In the genomic region with DNA sequence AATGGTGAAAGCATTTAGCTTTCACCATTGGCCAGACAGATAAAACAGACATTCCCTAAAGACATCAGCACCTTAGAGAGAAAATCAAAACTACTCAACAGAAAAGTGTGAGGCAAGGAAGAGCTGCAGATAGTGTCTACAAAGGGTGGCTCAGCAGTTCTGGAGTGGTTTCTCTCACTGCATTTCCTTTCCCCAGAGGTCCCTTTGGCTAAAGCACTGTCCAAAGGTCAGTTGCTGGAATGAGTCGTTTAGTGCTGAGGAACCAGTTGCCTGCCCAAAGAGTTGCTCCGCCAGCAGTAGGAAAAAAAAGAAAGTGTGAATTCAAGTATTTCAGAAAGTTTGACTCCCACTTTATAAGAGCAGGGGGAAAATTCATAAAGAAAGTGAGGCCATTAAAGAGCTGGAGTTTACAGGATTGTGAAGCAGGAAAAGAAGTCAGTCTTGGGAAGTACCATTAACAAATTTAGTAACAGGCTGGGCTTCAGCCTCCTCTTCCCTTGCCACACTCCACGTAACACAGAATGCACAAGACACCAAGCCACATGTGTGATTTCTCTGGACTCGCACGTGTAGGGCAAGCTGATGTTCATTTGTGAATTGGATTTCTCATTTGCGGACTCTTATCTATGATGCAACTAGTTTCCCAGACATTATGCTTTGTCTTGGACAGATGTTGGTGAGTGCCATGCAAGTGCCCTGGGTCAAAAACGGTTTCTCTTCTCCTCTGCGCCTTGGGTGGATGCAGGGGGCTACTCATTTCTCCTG, we compare ENCODE assay signal across 13 cellular contexts.
A peak's percentile ranks its signal among the peaks of the same experiment; 100 is the strongest.
DNase-seq lines count a peak whose midpoint lies in the region; ATAC-seq, FAIRE-seq and TF ChIP-seq lines count a peak whose summit lies in the region.
"Had no signal": no experiment of that assay in that cellular context is flagged by ENCODE, and none has a peak within 500 bp of the region (broad histone marks: within the 10 kb centered on the region; RNA-seq: fewer than 3 reads in every experiment).

No MANE protein-coding gene starts in this region.

- no peak for TF ChIP-seq RAD21 in H1 (IDR thresholded peaks at IDR 0.05 in 1 of 2, conservative IDR thresholded peaks at IDR 0.05 in 1 of 2; ENCODE audit: low read depth in 2 of 2, low read length in 2 of 2)

- no peaks in the 10 kb centered on the region for H3F3A ChIP-seq in neural progenitor cell (ENCODE audit: low read depth)

- no peak for TF ChIP-seq EP300 in H1 (IDR thresholded peaks at IDR 0.05; ENCODE audit: borderline replicate concordance in 1 of 2, low read depth in 2 of 2, low read length in 2 of 2)

- H2BK20ac ChIP-seq in H1 (ENCODE audit: low read length), result no peak overlapping the region

- H3K23me2 ChIP-seq in H1 (ENCODE audit: low read depth, low read length), result peaks cover 2% of the 10 kb centered on the region; the same call in 1 of the 2 replicates

- H3K4ac ChIP-seq in H1 (replicated peaks; ENCODE audit: insufficient read length, low read depth, low read length), result no peak overlapping the region

- no peak overlapping the region for H3K4me2 ChIP-seq in H1 (ENCODE audit: insufficient read depth in 1 of 2, low read depth in 2 of 2, low read length in 2 of 2)
- no peak overlapping the region for H3K4me2 ChIP-seq in neural progenitor cell

- WGBS in H1 (ENCODE audit: extremely low coverage in 1 of 2, insufficient coverage in 1 of 2, insufficient read length in 1 of 2, insufficient replicate concordance in 2 of 2, low coverage in 1 of 2, low lambda C conversion rate in 2 of 2, missing lambda C conversion rate in 1 of 2), 2 experiments, result 85% methylated on average over 8 of the region's 8 CpGs; no CpG with 5 or more reads in 1 of the 2 experiments

- CTCF ChIA-PET in H1 (lab: Charles Lee; ENCODE audit: partially characterized antibody), result interaction anchor here (0.6 to 0.7 kb wide), 3 partner anchors 8 to 26 kb away, joined by 3 to 4 read pairs (median 4); no protein-coding TSS in a partner anchor
- CTCF ChIA-PET in activated CD4-positive, alpha-beta memory T cell treated with anti-CD3 and anti-CD28 coated beads, Interleukin-2, amount 10 ng/mL, durations not matched to agents 7 days and 5 days (lab: Charles Lee), result interaction anchor here (1.6 kb wide), 1 partner anchor 430 kb away, joined by 3 read pairs; no protein-coding TSS in a partner anchor

- H2AK5ac ChIP-seq in H1 (ENCODE audit: low read depth, low read length), result no peak overlapping the region

- no peak for TF ChIP-seq POLR2A in H1 (IDR thresholded peaks at IDR 0.05; ENCODE audit: control extremely low read depth in 1 of 2, low read depth in 2 of 2, low read length in 2 of 2)

- no peaks in the 10 kb centered on the region for H3K36me3 Mint-ChIP-seq in neural progenitor cell
- peaks cover 45% of the 10 kb centered on the region for H3K36me3 Mint-ChIP-seq in activated CD4-positive, alpha-beta memory T cell treated with anti-CD3 and anti-CD28 coated beads, Interleukin-2, amount 10 ng/mL, durations not matched to agents 7 days and 5 days (ENCODE audit: low read depth)
- H3K36me3 Mint-ChIP-seq: WTC11 had no signal

- H3K4me3 Mint-ChIP-seq in neural progenitor cell, result no peak overlapping the region
- H3K4me3 Mint-ChIP-seq in activated CD4-positive, alpha-beta memory T cell treated with anti-CD3 and anti-CD28 coated beads, Interleukin-2, amount 10 ng/mL, durations not matched to agents 7 days and 5 days, result no peak overlapping the region
- H3K4me3 Mint-ChIP-seq: WTC11 had no signal

- H3K18ac ChIP-seq in H1 (ENCODE audit: extremely low read depth, low read length), result no peak overlapping the region

- H3K9me3 Mint-ChIP-seq in neural progenitor cell, result no peaks in the 10 kb centered on the region
- peaks cover 4% of the 10 kb centered on the region for H3K9me3 Mint-ChIP-seq in activated CD4-positive, alpha-beta memory T cell treated with anti-CD3 and anti-CD28 coated beads, Interleukin-2, amount 10 ng/mL, durations not matched to agents 7 days and 5 days

- H2BK12ac ChIP-seq in H1 (ENCODE audit: low read depth, low read length), result no peak overlapping the region

- no peak overlapping the region for H4K91ac ChIP-seq in H1 (replicated peaks; ENCODE audit: insufficient read length, low read length)

- no peaks in the 10 kb centered on the region for H3K4me1 Mint-ChIP-seq in neural progenitor cell
- peaks cover 32% of the 10 kb centered on the region for H3K4me1 Mint-ChIP-seq in activated CD4-positive, alpha-beta memory T cell treated with anti-CD3 and anti-CD28 coated beads, Interleukin-2, amount 10 ng/mL, durations not matched to agents 7 days and 5 days

- H3K79me2 ChIP-seq in H1 (ENCODE audit: control insufficient read depth in 1 of 2, insufficient read depth in 2 of 2, low read length in 2 of 2) (no peaks in the 10 kb centered on the region), neural progenitor cell (ENCODE audit: low read depth) (no peaks in the 10 kb centered on the region)

- no peaks in the 10 kb centered on the region for H4K20me1 ChIP-seq in H1 (replicated peaks in 1 of 2; ENCODE audit: control insufficient read depth in 1 of 2, insufficient read depth in 2 of 2, low read length in 2 of 2)
- no peaks in the 10 kb centered on the region for H4K20me1 ChIP-seq in neural progenitor cell (ENCODE audit: low read depth)

- H3K9me3 ChIP-seq in H1 (ENCODE audit: insufficient read depth in 2 of 2, low read depth in 1 of 2, low read length in 1 of 2) (no peaks in the 10 kb centered on the region), neural progenitor cell (ENCODE audit: low read depth) (no peaks in the 10 kb centered on the region)
- H3K9me3 ChIP-seq: Peyer's patch, suprapubic skin had no signal

- H2BK5ac ChIP-seq in H1 (ENCODE audit: low read depth, low read length), result no peak overlapping the region

- no peak overlapping the region for H3K27ac Mint-ChIP-seq in neural progenitor cell
- H3K27ac Mint-ChIP-seq in activated CD4-positive, alpha-beta memory T cell treated with anti-CD3 and anti-CD28 coated beads, Interleukin-2, amount 10 ng/mL, durations not matched to agents 7 days and 5 days, result no peak overlapping the region
- H3K27ac Mint-ChIP-seq: WTC11 had no signal

- H2AFZ ChIP-seq in H1 (ENCODE audit: low read length) (0 out of 2 replicates have a peak overlapping the region, but pooled peaks have one; percentile 36), neural progenitor cell (replicated peaks) (peak overlapping the region; percentile 9)

- peak; percentile 67 for DNase-seq in DMS53 (lab: John Stamatoyannopoulos, UW)
- peak; percentile 59 for DNase-seq in LoVo (ENCODE audit: low spot score)
- no peak for DNase-seq in H1 (ENCODE audit: low read depth in 1 of 2, low spot score in 2 of 2)
- DNase-seq in neural progenitor cell (ENCODE audit: low spot score), result no peak
- DNase-seq in D721Med (ENCODE audit: insufficient read length, low spot score), result no peak
- no peak for DNase-seq in D341Med (ENCODE audit: low spot score)
- DNase-seq in activated CD4-positive, alpha-beta memory T cell treated with anti-CD3 and anti-CD28 coated beads, Interleukin-2, amount 10 ng/mL, durations not matched to agents 7 days and 5 days, result no peak
- DNase-seq: dorsolateral prefrontal cortex; stimulated activated CD4-positive, alpha-beta T cell treated with anti-CD3 and anti-CD28 coated beads, Interleukin-4, amount 100 ng/mL, for 1 hour had no signal

- no peak for ATAC-seq in GM19035 (IDR thresholded peaks at IDR 0.05; ENCODE audit: unreplicated experiment)
- ATAC-seq: WTC11 had no signal

- H3K56ac ChIP-seq in H1 (replicated peaks; ENCODE audit: insufficient read length, low read depth, low read length), result no peak overlapping the region

- no peak overlapping the region for H3K27ac ChIP-seq in H1 (ENCODE audit: low read depth, low read length)
- H3K27ac ChIP-seq in neural progenitor cell, result no peak overlapping the region
- H3K27ac ChIP-seq: dorsolateral prefrontal cortex, Peyer's patch, suprapubic skin had no signal

- H2BK120ac ChIP-seq in H1 (replicated peaks; ENCODE audit: low read depth, low read length), result no peak overlapping the region

- no peak overlapping the region for H4K8ac ChIP-seq in H1 (ENCODE audit: extremely low read depth, insufficient read depth, low read length)

- H3K27me3 ChIP-seq in H1 (replicated peaks in 1 of 4; ENCODE audit: control insufficient read depth in 3 of 4, extremely low read depth in 1 of 4, insufficient read depth in 3 of 4, low read length in 3 of 4) (no peaks in the 10 kb centered on the region), neural progenitor cell (no peaks in the 10 kb centered on the region)
- H3K27me3 ChIP-seq: Peyer's patch, suprapubic skin had no signal

- no peak for TF ChIP-seq CTCF in H1 (IDR thresholded peaks at IDR 0.05; ENCODE audit: control extremely low read depth in 1 of 3, insufficient read depth in 1 of 3, low read depth in 1 of 3, low read length in 3 of 3)
- no peak for TF ChIP-seq CTCF in neural progenitor cell (IDR thresholded peaks at IDR 0.05)
- TF ChIP-seq CTCF in D721Med (IDR thresholded peaks at IDR 0.05; ENCODE audit: insufficient read depth, missing control alignments), result no peak

- no peak overlapping the region for H2BK15ac ChIP-seq in H1 (ENCODE audit: low read length)

- POLR2A ChIA-PET in H1 (lab: Charles Lee; ENCODE audit: partially characterized antibody), result interaction anchor here (0.6 kb wide), 1 partner anchor 278 kb away, joined by 4 read pairs; no protein-coding TSS in a partner anchor
- POLR2A ChIA-PET in activated CD4-positive, alpha-beta memory T cell treated with anti-CD3 and anti-CD28 coated beads, Interleukin-2, amount 10 ng/mL, durations not matched to agents 7 days and 5 days (lab: Charles Lee), result interaction anchor here (0.7 kb wide), 1 partner anchor 120 kb away, joined by 3 read pairs; no protein-coding TSS in a partner anchor

- no peaks in the 10 kb centered on the region for H3K79me1 ChIP-seq in H1 (ENCODE audit: low read depth, low read length)

- no peak overlapping the region for H4K5ac ChIP-seq in H1 (ENCODE audit: insufficient read length, low read depth, low read length)

- H3K36me3 ChIP-seq in H1 (ENCODE audit: control insufficient read depth in 2 of 4, insufficient read depth in 4 of 4, low read length in 3 of 4) (no peaks in the 10 kb centered on the region), neural progenitor cell (no peaks in the 10 kb centered on the region)
- H3K36me3 ChIP-seq: Peyer's patch, suprapubic skin had no signal

- H3K14ac ChIP-seq in H1 (ENCODE audit: insufficient read length), result no peak overlapping the region

- no peaks in the 10 kb centered on the region for H3K4me1 ChIP-seq in H1 (replicated peaks in 1 of 4; ENCODE audit: control insufficient read depth in 3 of 4, insufficient read depth in 4 of 4, low read length in 3 of 4)
- H3K4me1 ChIP-seq in neural progenitor cell, result no peaks in the 10 kb centered on the region
- H3K4me1 ChIP-seq: Peyer's patch, suprapubic skin had no signal

- H3K23ac ChIP-seq in H1 (ENCODE audit: insufficient read length), result no peak overlapping the region

- no peak overlapping the region for H3K9ac ChIP-seq in H1 (replicated peaks in 1 of 4; ENCODE audit: extremely low read depth in 1 of 4, low read depth in 3 of 4, low read length in 3 of 4)
- H3K9ac ChIP-seq in neural progenitor cell, result no peak overlapping the region

- H3K4me3 ChIP-seq in H1 (ENCODE audit: extremely low read depth in 1 of 4, insufficient read depth in 2 of 4, low read depth in 3 of 4, low read length in 4 of 4) (no peak overlapping the region), neural progenitor cell (no peak overlapping the region)
- H3K4me3 ChIP-seq: dorsolateral prefrontal cortex, Peyer's patch, suprapubic skin had no signal

- FAIRE-seq in H1 (lab: Jason Lieb, UNC) (no peak), D721Med (lab: Jason Lieb, UNC) (no peak)

- H3K27me3 Mint-ChIP-seq in neural progenitor cell (ENCODE audit: insufficient read depth, low read depth), result peaks cover 3% of the 10 kb centered on the region
- H3K27me3 Mint-ChIP-seq in activated CD4-positive, alpha-beta memory T cell treated with anti-CD3 and anti-CD28 coated beads, Interleukin-2, amount 10 ng/mL, durations not matched to agents 7 days and 5 days, result no peaks in the 10 kb centered on the region

Comparison
In these comparisons a context has a peak if more than half of its experiments do, and no peak if none do; other contexts are left out.
1. DNase-seq: peak in DMS53 (single experiment) and LoVo (single experiment); none in H1 (0 of 2), neural progenitor cell (single experiment), D721Med (single experiment), D341Med (single experiment) and activated CD4-positive, alpha-beta memory T cell treated with anti-CD3 and anti-CD28 coated beads, Interleukin-2, amount 10 ng/mL, durations not matched to agents 7 days and 5 days (single experiment).